Comparison of ENCODE assay signal across 1 cellular context in genomic region chr7:150398108-150398964, GRCh38.
TF ChIP-seq lines count a peak whose summit lies in the region.

No MANE protein-coding gene starts in this region.

TF ChIP-seq in WTC11, 78 proteins besides CTCF, POLR2A, EP300 and RAD21 (continued from another document):
- no peak for TF ChIP-seq E2F1 (CRISPR knock-in tag; IDR thresholded peaks at IDR 0.05)
- TF ChIP-seq, protein P1, sequence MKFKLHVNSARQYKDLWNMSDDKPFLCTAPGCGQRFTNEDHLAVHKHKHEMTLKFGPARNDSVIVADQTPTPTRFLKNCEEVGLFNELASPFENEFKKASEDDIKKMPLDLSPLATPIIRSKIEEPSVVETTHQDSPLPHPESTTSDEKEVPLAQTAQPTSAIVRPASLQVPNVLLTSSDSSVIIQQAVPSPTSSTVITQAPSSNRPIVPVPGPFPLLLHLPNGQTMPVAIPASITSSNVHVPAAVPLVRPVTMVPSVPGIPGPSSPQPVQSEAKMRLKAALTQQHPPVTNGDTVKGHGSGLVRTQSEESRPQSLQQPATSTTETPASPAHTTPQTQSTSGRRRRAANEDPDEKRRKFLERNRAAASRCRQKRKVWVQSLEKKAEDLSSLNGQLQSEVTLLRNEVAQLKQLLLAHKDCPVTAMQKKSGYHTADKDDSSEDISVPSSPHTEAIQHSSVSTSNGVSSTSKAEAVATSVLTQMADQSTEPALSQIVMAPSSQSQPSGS (CRISPR knock-in tag; IDR thresholded peaks at IDR 0.05; ENCODE audit: borderline replicate concordance, low read depth): no peak
- TF ChIP-seq IRF2 (CRISPR knock-in tag; IDR thresholded peaks at IDR 0.05; ENCODE audit: borderline replicate concordance, low read depth): no peak
TF ChIP-seq in WTC11: peak in this region for 0.
